ENCODE assay signal across 17 cellular contexts in genomic region chr7:40219917-40220316, GRCh38.
DNase-seq lines count a peak whose midpoint lies in the region; ATAC-seq, FAIRE-seq and TF ChIP-seq lines count a peak whose summit lies in the region.
"Had no signal": no experiment of that assay in that cellular context is flagged by ENCODE, and none has a peak within 500 bp of the region (broad histone marks: within the 10 kb centered on the region; RNA-seq: fewer than 3 reads in every experiment).

No MANE protein-coding gene starts in this region.

- H3K23ac ChIP-seq in IMR-90 (ENCODE audit: low read depth, low read length): peak overlapping the region; percentile 78

- BruUV-seq in IMR-90 (replicated peaks; lab: Mats Ljungman, UMichigan): no TSS peak

- H2BK15ac ChIP-seq in IMR-90 (ENCODE audit: low read depth, low read length): peak overlapping the region; percentile 81; the same call in 1 of the 3 replicates

- H4K91ac ChIP-seq in IMR-90 (ENCODE audit: insufficient read depth, low read depth, low read length): peak overlapping the region; percentile 81

- H3K4me1 ChIP-seq in IMR-90 (ENCODE audit: control insufficient read depth, insufficient read depth, low read length) (peaks cover 16% of the 10 kb centered on the region), hepatocyte (ENCODE audit: insufficient read depth) (peaks cover 7% of the 10 kb centered on the region)
- H3K4me1 ChIP-seq: gastrocnemius medialis, parathyroid adenoma, suprapubic skin had no signal

- no peak for FAIRE-seq in bronchial epithelial cell (lab: Jason Lieb, UNC)
- FAIRE-seq: A549, islet of Langerhans had no signal

- H3K9me3 ChIP-seq in IMR-90 (ENCODE audit: control insufficient read depth, insufficient read depth, low read length) (no peaks in the 10 kb centered on the region), hepatocyte (ENCODE audit: low read depth) (no peaks in the 10 kb centered on the region)
- H3K9me3 ChIP-seq: A549, gastrocnemius medialis, suprapubic skin had no signal

- CTCF ChIA-PET in IMR-90 (lab: Yijun Ruan, JAX): interaction anchor here (0.5 kb wide), 1 partner anchor 16 kb away, joined by 7 read pairs; no protein-coding TSS in a partner anchor

- peaks cover 0 to 3% of the 10 kb centered on the region in 2 experiments; a peak in 1 of 4 replicates for H3K79me1 ChIP-seq in IMR-90 (ENCODE audit: low read depth in 1 of 2, low read length in 2 of 2)

- peak; percentile 40 for ATAC-seq in IMR-90 (ENCODE audit: low read depth)
- ATAC-seq in GM18511 (IDR thresholded peaks at IDR 0.05; ENCODE audit: unreplicated experiment): no peak
- no peak for ATAC-seq in omental fat pad (ENCODE audit: low FRiP score)
- ATAC-seq: A549; activated CD8-positive, alpha-beta memory T cell treated with anti-CD3 and anti-CD28 coated beads, Interleukin-2, amount 10 ng/mL, durations not matched to agents 7 days and 5 days; gastrocnemius medialis had no signal

- H3K27me3 ChIP-seq in IMR-90 (ENCODE audit: control insufficient read depth, insufficient read depth, low read length) (no peaks in the 10 kb centered on the region), bronchial epithelial cell (ENCODE audit: control insufficient read depth, insufficient read depth, low read length) (no peaks in the 10 kb centered on the region), hepatocyte (no peaks in the 10 kb centered on the region), dorsolateral prefrontal cortex (no peaks in the 10 kb centered on the region)
- H3K27me3 ChIP-seq: gastrocnemius medialis, suprapubic skin had no signal

- no peaks in the 10 kb centered on the region for H3K36me3 ChIP-seq in IMR-90 (ENCODE audit: control insufficient read depth, insufficient read depth, low read length)
- H3K36me3 ChIP-seq in bronchial epithelial cell (ENCODE audit: control insufficient read depth, insufficient read depth, low read length): no peaks in the 10 kb centered on the region
- H3K36me3 ChIP-seq in hepatocyte (replicated peaks; ENCODE audit: insufficient read depth, low read depth): no peaks in the 10 kb centered on the region
- H3K36me3 ChIP-seq: suprapubic skin, WERI-Rb-1 had no signal

- WGBS in IMR-90 (ENCODE audit: extremely low coverage in 2 of 2, insufficient read length in 1 of 2), 2 experiments: no CpG with 5 or more reads among the region's 2 CpGs
- 55% methylated on average over 2 of the region's 2 CpGs for WGBS in hepatocyte (ENCODE audit: low lambda C conversion rate, missing lambda C conversion rate)

- H3K4me3 ChIP-seq in IMR-90 (ENCODE audit: insufficient read depth, low read depth, low read length): no peak overlapping the region
- H3K4me3 ChIP-seq in bronchial epithelial cell (ENCODE audit: low read depth, low read length): no peak overlapping the region
- H3K4me3 ChIP-seq in hepatocyte: no peak overlapping the region
- no peak overlapping the region for H3K4me3 ChIP-seq in dorsolateral prefrontal cortex
- H3K4me3 ChIP-seq: A549, gastrocnemius medialis, suprapubic skin had no signal

- no peak overlapping the region for H3K9ac ChIP-seq in IMR-90 (ENCODE audit: low read depth, low read length)
- H3K9ac ChIP-seq: parathyroid adenoma had no signal

- H3K18ac ChIP-seq in IMR-90 (ENCODE audit: low read depth, low read length): peak overlapping the region; percentile 73; the same call in 1 of the 2 replicates

- H2AFZ ChIP-seq in IMR-90 (replicated peaks; ENCODE audit: low read length, poor library complexity): no peak overlapping the region
- no peak overlapping the region for H2AFZ ChIP-seq in hepatocyte
- H2AFZ ChIP-seq: parathyroid adenoma had no signal

- intact Hi-C loops in IMR-90 (cut with micrococcal nuclease): loop anchor here (2.0 kb wide), 1 partner anchor 85 kb away; the partner anchor contains the start of genes MPLKIP and SUGCT
- intact Hi-C loops in dorsolateral prefrontal cortex (cut with DNase I): no loop called here

- peak overlapping the region; percentile 96 for H3K27ac ChIP-seq in IMR-90 (ENCODE audit: insufficient read depth, low read length)
- H3K27ac ChIP-seq in hepatocyte: peak overlapping the region; percentile 51
- no peak overlapping the region for H3K27ac ChIP-seq in dorsolateral prefrontal cortex
- H3K27ac ChIP-seq: A549, gastrocnemius medialis, parathyroid adenoma, suprapubic skin, WERI-Rb-1 had no signal

- H3K14ac ChIP-seq in IMR-90 (replicated peaks; ENCODE audit: low read depth, low read length): peak overlapping the region; percentile 79; the same call in 1 of the 2 replicates

- in situ Hi-C loops in ACHN (cut with HindIII; ENCODE audit: low pct_ligation_motif_present, low pct_unique_long_range_greater_than_20kb, low sequenced_read_pairs) (no loop called here), IMR-90 (cut with MboI; ENCODE audit: low sequenced_read_pairs) (no loop called here)

- POLR2A ChIA-PET in IMR-90 (lab: Charles Lee; ENCODE audit: unreplicated experiment): no interaction called here

- H3K9me1 ChIP-seq in IMR-90 (ENCODE audit: insufficient read depth, low read length): peaks cover 13% of the 10 kb centered on the region

- H3K9me2 ChIP-seq in hepatocyte (replicated peaks; ENCODE audit: insufficient read depth): no peaks in the 10 kb centered on the region

- H3K4me2 ChIP-seq in IMR-90 (ENCODE audit: low read depth, low read length) (peak overlapping the region; percentile 27; the same call in 1 of the 2 replicates), hepatocyte (no peak overlapping the region)
- H3K4me2 ChIP-seq: A549 had no signal

- no peaks in the 10 kb centered on the region for H4K20me1 ChIP-seq in IMR-90 (ENCODE audit: insufficient read depth, low read length)
- H4K20me1 ChIP-seq in hepatocyte (ENCODE audit: insufficient read depth, poor library complexity, severe bottlenecking): no peaks in the 10 kb centered on the region

- H2BK120ac ChIP-seq in IMR-90 (ENCODE audit: low read depth, low read length): peak overlapping the region; percentile 100

- peak overlapping the region; percentile 89 for H2BK20ac ChIP-seq in IMR-90 (ENCODE audit: low read depth, low read length)

- no peak for TF ChIP-seq RAD21 in IMR-90 (IDR thresholded peaks at IDR 0.05; ENCODE audit: low read length)

- H3K79me2 ChIP-seq in hepatocyte: no peaks in the 10 kb centered on the region
- H3K79me2 ChIP-seq: parathyroid adenoma had no signal

- DNase-seq in ACHN (peak; percentile 13), IMR-90 (peak; percentile 71), bronchial epithelial cell (ENCODE audit: low read depth) (peak; percentile 16), hepatocyte (ENCODE audit: low spot score) (no peak), NAMALWA (ENCODE audit: low spot score) (no peak), dorsolateral prefrontal cortex (no peak), omental fat pad (ENCODE audit: low spot score) (no peak)
- DNase-seq: activated CD8-positive, alpha-beta memory T cell treated with anti-CD3 and anti-CD28 coated beads, Interleukin-2, amount 10 ng/mL, durations not matched to agents 7 days and 5 days; activated naive CD4-positive, alpha-beta T cell treated with anti-CD3 and anti-CD28 coated beads for 36 hours; gastrocnemius medialis; NCI-H2171; WERI-Rb-1 had no signal

- TF ChIP-seq CTCF in IMR-90 (conservative IDR thresholded peaks at IDR 0.05; ENCODE audit: low read depth, low read length) (no peak), bronchial epithelial cell (IDR thresholded peaks at IDR 0.05; ENCODE audit: insufficient read depth, low read length, severe bottlenecking) (no peak), hepatocyte (IDR thresholded peaks at IDR 0.05; ENCODE audit: poor library complexity) (no peak), dorsolateral prefrontal cortex (IDR thresholded peaks at IDR 0.05 in 54 of 56, conservative IDR thresholded peaks at IDR 0.05 in 2 of 56; ENCODE audit: low read depth in 1 of 56, partially characterized antibody in 56 of 56) (no peak), omental fat pad (IDR thresholded peaks at IDR 0.05) (no peak)

- H3K56ac ChIP-seq in IMR-90 (ENCODE audit: extremely low read depth, insufficient read depth, low read length): peak overlapping the region; percentile 76

- TF ChIP-seq POLR2A in IMR-90 (IDR thresholded peaks at IDR 0.05; ENCODE audit: low read depth, low read length): no peak

- H2BK5ac ChIP-seq in IMR-90 (ENCODE audit: low read depth, low read length, poor library complexity, severe bottlenecking): peak overlapping the region; percentile 98

- peak overlapping the region; percentile 14; the same call in 1 of the 2 replicates for H4K5ac ChIP-seq in IMR-90 (ENCODE audit: low read depth, low read length)

- peak overlapping the region; percentile 59 to 85; a peak in 3 of 4 replicates for H4K8ac ChIP-seq in IMR-90 (ENCODE audit: low read depth in 2 of 2, low read length in 2 of 2)

- peak overlapping the region; percentile 76 for H3K4ac ChIP-seq in IMR-90 (ENCODE audit: low read depth, low read length)

- H2AK5ac ChIP-seq in IMR-90 (ENCODE audit: low read depth, low read length): peak overlapping the region; percentile 72

- no peak overlapping the region for H2AK9ac ChIP-seq in IMR-90 (replicated peaks; ENCODE audit: low read depth, low read length, poor library complexity)

- dilution Hi-C loops in IMR-90 (cut with HindIII; ENCODE audit: low sequenced_read_pairs, unreplicated experiment): no loop called here

TF ChIP-seq in IMR-90, 13 proteins besides CTCF, POLR2A, EP300 and RAD21:
- TF ChIP-seq RFX5 (IDR thresholded peaks at IDR 0.05; ENCODE audit: low read depth, low read length): no peak
- no peak for TF ChIP-seq CEBPB (IDR thresholded peaks at IDR 0.05; ENCODE audit: low read depth, low read length)

Comparison
In these comparisons a context has a peak if more than half of its experiments do, and no peak if none do; other contexts are left out.
1. DNase-seq: peak in ACHN (single experiment), IMR-90 (single experiment) and bronchial epithelial cell (single experiment); none in hepatocyte (single experiment), NAMALWA (single experiment), dorsolateral prefrontal cortex (0 of 10) and omental fat pad (single experiment).
2. H3K27ac ChIP-seq: peak in IMR-90 (single experiment) and hepatocyte (single experiment); none in dorsolateral prefrontal cortex (0 of 59).